Comparison of ENCODE assay signal across 11 cellular contexts in the genomic region with DNA sequence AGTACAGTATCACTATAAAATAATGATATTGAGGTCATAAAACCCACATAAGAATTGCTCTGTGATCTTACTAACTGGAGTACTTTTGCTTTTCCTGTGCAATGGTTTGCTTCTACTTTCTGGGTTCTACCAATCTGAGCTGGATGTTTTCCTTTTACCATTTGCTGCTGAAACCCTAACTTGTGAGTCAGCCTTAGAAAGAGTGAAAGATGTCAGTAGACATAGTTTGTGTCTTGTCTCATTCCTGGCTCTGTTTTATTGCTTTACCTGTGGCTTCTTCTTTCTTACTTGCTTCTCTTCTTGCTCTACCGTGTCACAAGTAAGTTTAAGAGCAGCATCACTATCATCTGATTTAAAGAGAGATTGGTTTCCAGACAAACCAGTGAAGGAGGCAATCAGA.
A peak's percentile ranks its signal among the peaks of the same experiment; 100 is the strongest.
DNase-seq lines count a peak whose midpoint lies in the region; FAIRE-seq and TF ChIP-seq lines count a peak whose summit lies in the region.
"Had no signal": no experiment of that assay in that cellular context is flagged by ENCODE, and none has a peak within 500 bp of the region (broad histone marks: within the 10 kb centered on the region; RNA-seq: fewer than 3 reads in every experiment).

No MANE protein-coding gene starts in this region.

- peaks cover 30% of the 10 kb centered on the region for H3K36me3 ChIP-seq in ACC112 (ENCODE audit: insufficient read depth, low read length)

- H3K4me1 Mint-ChIP-seq in activated CD4-positive, alpha-beta memory T cell treated with anti-CD3 and anti-CD28 coated beads, Interleukin-2, amount 10 ng/mL, durations not matched to agents 7 days and 5 days: peaks cover 13% of the 10 kb centered on the region

- H3K79me2 ChIP-seq in ACC112 (ENCODE audit: control insufficient read depth, insufficient read depth, low read length, unreplicated experiment): peaks cover 20% of the 10 kb centered on the region

- no peak overlapping the region for H2AFZ ChIP-seq in ACC112 (ENCODE audit: low read length, unreplicated experiment)

- H3K27me3 ChIP-seq in ACC112 (ENCODE audit: insufficient read depth, low read length): no peaks in the 10 kb centered on the region
- H3K27me3 ChIP-seq: pancreas had no signal

- no peak for TF ChIP-seq POLR2A in GM12892 (IDR thresholded peaks at IDR 0.05; ENCODE audit: low read depth, low read length)

- POLR2A ChIA-PET in activated CD4-positive, alpha-beta memory T cell treated with anti-CD3 and anti-CD28 coated beads, Interleukin-2, amount 10 ng/mL, durations not matched to agents 7 days and 5 days (lab: Charles Lee): interaction anchor here (1.0 kb wide), 1 partner anchor 11 kb away, joined by 3 read pairs; no protein-coding TSS in a partner anchor

- H3K9me3 Mint-ChIP-seq in activated CD4-positive, alpha-beta memory T cell treated with anti-CD3 and anti-CD28 coated beads, Interleukin-2, amount 10 ng/mL, durations not matched to agents 7 days and 5 days: no peaks in the 10 kb centered on the region

- CTCF ChIA-PET in activated CD4-positive, alpha-beta memory T cell treated with anti-CD3 and anti-CD28 coated beads, Interleukin-2, amount 10 ng/mL, durations not matched to agents 7 days and 5 days (lab: Charles Lee): interaction anchor here (0.8 kb wide), 1 partner anchor 44 kb away, joined by 3 read pairs; no protein-coding TSS in a partner anchor

- H3K36me3 Mint-ChIP-seq in activated CD4-positive, alpha-beta memory T cell treated with anti-CD3 and anti-CD28 coated beads, Interleukin-2, amount 10 ng/mL, durations not matched to agents 7 days and 5 days (ENCODE audit: low read depth): peaks cover 60% of the 10 kb centered on the region

- peaks cover 48% of the 10 kb centered on the region for H3K4me1 ChIP-seq in ACC112 (ENCODE audit: control insufficient read depth, insufficient read depth, low read length, unreplicated experiment)
- H3K4me1 ChIP-seq: pancreas had no signal

- H3K27ac ChIP-seq in ACC112 (ENCODE audit: low read depth, low read length): peak overlapping the region; percentile 75
- H3K27ac ChIP-seq: pancreas had no signal

- no peak overlapping the region for H3K4me3 ChIP-seq in ACC112 (ENCODE audit: low read depth, low read length)
- H3K4me3 ChIP-seq: pancreas had no signal

- peak overlapping the region; percentile 5 for H3K27ac Mint-ChIP-seq in activated CD4-positive, alpha-beta memory T cell treated with anti-CD3 and anti-CD28 coated beads, Interleukin-2, amount 10 ng/mL, durations not matched to agents 7 days and 5 days

- H3K27me3 Mint-ChIP-seq in activated CD4-positive, alpha-beta memory T cell treated with anti-CD3 and anti-CD28 coated beads, Interleukin-2, amount 10 ng/mL, durations not matched to agents 7 days and 5 days: no peaks in the 10 kb centered on the region

- peak; percentile 30 for FAIRE-seq in GM12892 (lab: Jason Lieb, UNC)
- FAIRE-seq: pancreas had no signal

- DNase-seq in GM12892 (ENCODE audit: insufficient read length) (no peak), glomerular visceral epithelial cell (ENCODE audit: extremely low spot score) (peak; percentile 11), T1000 (lab: John Stamatoyannopoulos, UW) (no peak), NCI-H82 (lab: John Stamatoyannopoulos, UW) (no peak)
- no peak for DNase-seq in activated CD4-positive, alpha-beta memory T cell treated with anti-CD3 and anti-CD28 coated beads, Interleukin-2, amount 10 ng/mL, durations not matched to agents 7 days and 5 days
- DNase-seq in effector CD4-positive, alpha-beta T cell: no peak
- DNase-seq: foreskin melanocyte, NCI-H1694, NCI-H226, pancreas had no signal

- H3K4me3 Mint-ChIP-seq in activated CD4-positive, alpha-beta memory T cell treated with anti-CD3 and anti-CD28 coated beads, Interleukin-2, amount 10 ng/mL, durations not matched to agents 7 days and 5 days: no peak overlapping the region
